ENCODE assay signal across 26 cellular contexts in genomic region chr22:40955516-40955915, GRCh38. TPM values are rescaled to one million over a fixed set of nuclear protein-coding genes. Genes with fewer than 3 reads are reported as not detected.
DNase-seq lines count a peak whose midpoint lies in the region; ATAC-seq and TF ChIP-seq lines count a peak whose summit lies in the region.
"Had no signal": no experiment of that assay in that cellular context is flagged by ENCODE, and none has a peak within 500 bp of the region (broad histone marks: within the 10 kb centered on the region; RNA-seq: fewer than 3 reads in every experiment).

No MANE protein-coding gene starts in this region.

- ATAC-seq in HG03175 (IDR thresholded peaks at IDR 0.05; ENCODE audit: unreplicated experiment) (no peak), upper lobe of right lung (no peak)
- ATAC-seq in activated T-cell treated with anti-CD3 and anti-CD28 coated beads, Interleukin-2, amount 50 U/mL, for 4 hours, result no peak
- ATAC-seq: activated T-helper 17 cell treated with anti-CD3 and anti-CD28 coated beads, Interleukin-2, amount 50 U/mL, for 72 hours; body of pancreas; gastrocnemius medialis; HCT116; left colon; naive thymus-derived CD8-positive, alpha-beta T cell; PC-3 had no signal

- H3K9me3 Mint-ChIP-seq in activated T-cell treated with anti-CD3 and anti-CD28 coated beads, Interleukin-2, amount 50 U/mL, for 4 hours, result no peaks in the 10 kb centered on the region
- H3K9me3 Mint-ChIP-seq: activated CD4-positive, alpha-beta T cell treated with anti-CD3 and anti-CD28 coated beads, Interleukin-2, amount 10 ng/mL, durations not matched to agents 7 days and 5 days; activated T-helper 17 cell treated with anti-CD3 and anti-CD28 coated beads, Interleukin-2, amount 50 U/mL, for 72 hours; naive thymus-derived CD8-positive, alpha-beta T cell had no signal

- H3K4me3 ChIP-seq in AG10803 (ENCODE audit: low read length) (no peak overlapping the region), HFF-Myc (replicated peaks; ENCODE audit: low read depth, low read length) (no peak overlapping the region), upper lobe of right lung (no peak overlapping the region)
- H3K4me3 ChIP-seq: body of pancreas, coronary artery, gastrocnemius medialis, MG63, thyroid gland had no signal

- H3K4me1 ChIP-seq in upper lobe of right lung, result peaks cover 19% of the 10 kb centered on the region

- no peaks in the 10 kb centered on the region for H3K27me3 Mint-ChIP-seq in activated T-cell treated with anti-CD3 and anti-CD28 coated beads, Interleukin-2, amount 50 U/mL, for 4 hours (ENCODE audit: low read depth)
- H3K27me3 Mint-ChIP-seq: activated CD4-positive, alpha-beta T cell treated with anti-CD3 and anti-CD28 coated beads, Interleukin-2, amount 10 ng/mL, durations not matched to agents 7 days and 5 days; activated naive CD8-positive, alpha-beta T cell; activated T-helper 17 cell treated with anti-CD3 and anti-CD28 coated beads, Interleukin-2, amount 50 U/mL, for 72 hours had no signal

- H3K27me3 ChIP-seq in upper lobe of right lung, result no peaks in the 10 kb centered on the region
- H3K27me3 ChIP-seq: body of pancreas, gastrocnemius medialis, MG63, thyroid gland had no signal

- no peak overlapping the region for H3K4me3 Mint-ChIP-seq in activated T-cell treated with anti-CD3 and anti-CD28 coated beads, Interleukin-2, amount 50 U/mL, for 4 hours
- H3K4me3 Mint-ChIP-seq: activated CD4-positive, alpha-beta T cell treated with anti-CD3 and anti-CD28 coated beads, Interleukin-2, amount 10 ng/mL, durations not matched to agents 7 days and 5 days; activated naive CD8-positive, alpha-beta T cell; activated T-helper 17 cell treated with anti-CD3 and anti-CD28 coated beads, Interleukin-2, amount 50 U/mL, for 72 hours; naive thymus-derived CD8-positive, alpha-beta T cell had no signal

- H3K9me3 ChIP-seq in upper lobe of right lung, result no peaks in the 10 kb centered on the region
- H3K9me3 ChIP-seq: body of pancreas, gastrocnemius medialis, MG63, thyroid gland had no signal

- TF ChIP-seq CTCF in AG10803 (conservative IDR thresholded peaks at IDR 0.05; ENCODE audit: low read length), result no peak
- TF ChIP-seq CTCF in HFF-Myc (IDR thresholded peaks at IDR 0.05; ENCODE audit: low read depth, low read length, missing control alignments), result no peak
- TF ChIP-seq CTCF in upper lobe of right lung (IDR thresholded peaks at IDR 0.05), result no peak

- intact Hi-C loops in upper lobe of right lung (cut with DNase I), result no loop called here

- H3K27ac ChIP-seq in upper lobe of right lung, result no peak overlapping the region
- H3K27ac ChIP-seq: body of pancreas, coronary artery, thyroid gland had no signal

- peaks cover 14% of the 10 kb centered on the region for H3K36me3 Mint-ChIP-seq in activated T-cell treated with anti-CD3 and anti-CD28 coated beads, Interleukin-2, amount 50 U/mL, for 4 hours (ENCODE audit: insufficient read depth)
- H3K36me3 Mint-ChIP-seq: activated naive CD8-positive, alpha-beta T cell had no signal

- DNase-seq in AG10803 (ENCODE audit: low read depth) (peak; percentile 78), HFF-Myc (ENCODE audit: extremely low read depth, low read depth) (peak; percentile 35), amniotic epithelial cell (ENCODE audit: low read depth) (peak; percentile 88), fibroblast of the conjunctiva (ENCODE audit: low read depth) (peak; percentile 57), NCI-H128 (lab: John Stamatoyannopoulos, UW; ENCODE audit: unreplicated experiment) (no peak), upper lobe of right lung (no peak)
- DNase-seq in activated T-cell treated with anti-CD3 and anti-CD28 coated beads, Interleukin-2, amount 50 U/mL, for 4 hours, result no peak
- DNase-seq: activated CD4-positive, alpha-beta T cell treated with anti-CD3 and anti-CD28 coated beads, Interleukin-2, amount 10 ng/mL, durations not matched to agents 7 days and 5 days; body of pancreas; DMS79 treated with DMSO at 0.1 percent for 48 hours; gastrocnemius medialis; left colon; MG63; naive thymus-derived CD8-positive, alpha-beta T cell; NCI-H187 treated with DMSO at 0.1 percent for 48 hours; NCI-H226; PC-3; SIG-M5; stimulated activated CD4-positive, alpha-beta T cell treated with anti-CD3 and anti-CD28 coated beads, Interleukin-1b, Interleukin-23, amount 100 ng/mL, for 48 hours; stimulated activated naive CD4-positive, alpha-beta T cell treated with Interleukin-2 at 50 U/mL for 16 hours; thyroid gland had no signal

- H3K36me3 ChIP-seq in upper lobe of right lung, result peaks cover 39% of the 10 kb centered on the region

- peaks cover 37% of the 10 kb centered on the region for H3K4me1 Mint-ChIP-seq in activated T-cell treated with anti-CD3 and anti-CD28 coated beads, Interleukin-2, amount 50 U/mL, for 4 hours (ENCODE audit: low read depth)

RNA-seq across cellular contexts. Expression of gene RBX1, which starts 4.3 kb away (rescaled TPM):
- total RNA-seq in activated T-cell treated with anti-CD3 and anti-CD28 coated beads, Interleukin-2, amount 50 U/mL, for 4 hours, result 10 to 100 TPM; 82.6 to 86.0 (median 85.7) TPM
- 45.6 TPM for total RNA-seq in upper lobe of right lung

Comparison
In these comparisons a context has a peak if more than half of its experiments do, and no peak if none do; other contexts are left out.
1. DNase-seq: peak in AG10803 (single experiment), HFF-Myc (single experiment), amniotic epithelial cell (single experiment) and fibroblast of the conjunctiva (single experiment); none in activated T-cell treated with anti-CD3 and anti-CD28 coated beads, Interleukin-2, amount 50 U/mL, for 4 hours (single experiment), NCI-H128 (single experiment) and upper lobe of right lung (single experiment).